In genomic region chr16:69424053-69424934, GRCh38 we compare ENCODE assay signal across 8 cellular contexts. TPM values are rescaled to one million over a fixed set of nuclear protein-coding genes. Genes with fewer than 3 reads are reported as not detected.
DNase-seq lines count a peak whose midpoint lies in the region; ATAC-seq and FAIRE-seq lines count a peak whose summit lies in the region.

Gene CYB5B (plus strand): TSS chr16:69424619. CDS start chr16:69424684, 65 bp downstream.

- H2BK12ac ChIP-seq in mesenchymal stem cell (ENCODE audit: low read length in 2 of 2), result peak within 1 kb of the TSS; percentile 77 to 97

- H2BK120ac ChIP-seq in mesenchymal stem cell (ENCODE audit: low read depth, low read length), result peak within 1 kb of the TSS; percentile 39

- peak within 1 kb of the TSS; percentile 44 for H2BK15ac ChIP-seq in mesenchymal stem cell (ENCODE audit: low read depth, poor library complexity, severe bottlenecking)

- FAIRE-seq in HTR-8/SVneo (lab: Jason Lieb, UNC), result peak; percentile 98

- H3K36me3 ChIP-seq in endocrine pancreas (ENCODE audit: control insufficient read depth, insufficient read depth, low read length) (no peaks in the 10 kb centered on the region), mesenchymal stem cell (ENCODE audit: control insufficient read depth in 1 of 2, insufficient read depth in 2 of 2, low read depth in 1 of 2, low read length in 2 of 2) (peaks cover 16 to 20% of the 10 kb centered on the region in 2 experiments)

- H3K4me3 ChIP-seq in endocrine pancreas (ENCODE audit: control insufficient read depth, insufficient read depth, low read length), result peak within 1 kb of the TSS; percentile 97
- peak within 1 kb of the TSS; percentile 93 to 94 for H3K4me3 ChIP-seq in mesenchymal stem cell (ENCODE audit: insufficient read depth in 1 of 2, low read depth in 1 of 2, low read length in 2 of 2)

- peak within 1 kb of the TSS; percentile 62 to 97 for H3K4ac ChIP-seq in mesenchymal stem cell (ENCODE audit: low read depth in 1 of 2, low read length in 2 of 2)

- no peak within 1 kb of the TSS for H2AK5ac ChIP-seq in mesenchymal stem cell (ENCODE audit: low read length, severe bottlenecking)

- ATAC-seq in GM21367 (IDR thresholded peaks at IDR 0.05; ENCODE audit: unreplicated experiment), result peak; percentile 86

- H3K14ac ChIP-seq in mesenchymal stem cell (ENCODE audit: low read length in 2 of 2), result peak within 1 kb of the TSS in 1 of 2 experiments; percentile 99

- peak within 1 kb of the TSS; percentile 87 for H3K4me2 ChIP-seq in mesenchymal stem cell (ENCODE audit: low read length, poor library complexity, severe bottlenecking)

- H3K9ac ChIP-seq in endocrine pancreas (ENCODE audit: control insufficient read depth, insufficient read depth, low read length) (peak within 1 kb of the TSS; percentile 78), mesenchymal stem cell (ENCODE audit: low read length) (peak within 1 kb of the TSS; percentile 92)

- peak within 1 kb of the TSS in 1 of 2 experiments; percentile 75 for H3K23ac ChIP-seq in mesenchymal stem cell (ENCODE audit: low read length in 2 of 2)

- H3K27ac ChIP-seq in mesenchymal stem cell (ENCODE audit: low read length, poor library complexity, severe bottlenecking), result peak within 1 kb of the TSS; percentile 71

- H4K8ac ChIP-seq in mesenchymal stem cell (ENCODE audit: low read length), result peak within 1 kb of the TSS; percentile 69

- H3K4me1 ChIP-seq in endocrine pancreas (ENCODE audit: control insufficient read depth, insufficient read depth, low read length) (peaks cover 7% of the 10 kb centered on the region), mesenchymal stem cell (ENCODE audit: control insufficient read depth, insufficient read depth, low read depth, low read length) (peaks cover 5% of the 10 kb centered on the region)

- H3K79me1 ChIP-seq in mesenchymal stem cell (replicated peaks; ENCODE audit: low read length, poor library complexity, severe bottlenecking), result peaks cover 2% of the 10 kb centered on the region

- WGBS in mesenchymal stem cell, result 6% methylated on average over 39 of the region's 40 CpGs

- H3K18ac ChIP-seq in mesenchymal stem cell (ENCODE audit: low read depth in 1 of 2, low read length in 2 of 2), result peak within 1 kb of the TSS; percentile 17 to 88

- H2BK5ac ChIP-seq in mesenchymal stem cell (ENCODE audit: low read depth, low read length, poor library complexity, severe bottlenecking), result peak within 1 kb of the TSS; percentile 35

- peak within 1 kb of the TSS; percentile 81 for H2AFZ ChIP-seq in mesenchymal stem cell (ENCODE audit: low read depth, low read length)

- no peaks in the 10 kb centered on the region for H3K27me3 ChIP-seq in endocrine pancreas (ENCODE audit: control insufficient read depth, insufficient read depth, low read length)
- H3K27me3 ChIP-seq in mesenchymal stem cell (ENCODE audit: control insufficient read depth in 1 of 2, insufficient read depth in 1 of 2, low read length in 2 of 2), result no peaks in the 10 kb centered on the region

- peak within 1 kb of the TSS; percentile 92 for H4K91ac ChIP-seq in mesenchymal stem cell (ENCODE audit: low read length)

- no peaks in the 10 kb centered on the region for H3K9me3 ChIP-seq in endocrine pancreas (ENCODE audit: control insufficient read depth, low read length)
- H3K9me3 ChIP-seq in mesenchymal stem cell (ENCODE audit: control insufficient read depth, low read length), result peaks cover 6% of the 10 kb centered on the region

- peak; percentile 90 for DNase-seq in COLO829 (ENCODE audit: low spot score)
- peak; percentile 99 for DNase-seq in HTR-8/SVneo (ENCODE audit: insufficient read length, low spot score)
- peak; percentile 98 for DNase-seq in NOMO-1 treated with dmso at 0.1 percent for 144 hours (lab: John Stamatoyannopoulos, UW; ENCODE audit: unreplicated experiment)
- DNase-seq in activated CD8-positive, alpha-beta memory T cell treated with anti-CD3 and anti-CD28 coated beads for 48 hours (ENCODE audit: low read depth in 2 of 3, low spot score in 2 of 3), result peak; percentile 74 to 88 (median 85)
- DNase-seq in mesenchymal stem cell, result peak; percentile 99
- peak; percentile 85 for DNase-seq in stimulated activated CD8-positive, alpha-beta memory T cell treated with anti-CD3 and anti-CD28 coated beads, Interleukin-12 subunit alpha, Interleukin-12 subunit beta, amount 100 ng/mL, for 4 hours (ENCODE audit: low read depth)

RNA-seq across cellular contexts. Expression of gene CYB5B, which starts in this region (rescaled TPM):
- 379 TPM for polyA plus RNA-seq in mesenchymal stem cell (2013, experiment 1 of 2)
- polyA plus RNA-seq in mesenchymal stem cell (2013, experiment 2 of 2), result 384 TPM

Comparison
In these comparisons a context has a peak if more than half of its experiments do, and no peak if none do; other contexts are left out.
1. Peak in every context shown above with its lines: DNase-seq, ATAC-seq, H3K4me3 ChIP-seq and H3K27ac ChIP-seq.